Comparison of ENCODE assay signal across 20 cellular contexts in the genomic region with DNA sequence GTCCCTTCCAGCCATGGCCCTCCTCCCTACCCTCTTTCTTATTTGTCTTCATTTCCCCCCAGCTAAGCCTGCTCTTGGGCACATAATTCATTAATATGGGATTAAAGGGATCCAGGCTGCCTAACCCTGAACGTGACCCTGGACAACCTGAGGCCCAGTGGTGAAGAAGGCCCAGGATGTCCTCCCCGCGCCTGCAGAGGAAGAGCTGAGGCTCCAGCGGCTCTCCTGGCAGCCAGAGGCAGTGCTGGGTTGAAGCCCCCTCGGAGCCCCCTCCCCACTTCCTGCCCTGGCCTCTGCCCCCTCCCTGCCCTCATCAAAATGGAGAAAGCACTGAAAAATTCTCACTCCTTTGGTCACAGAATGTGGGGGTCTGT.
DNase-seq lines count a peak whose midpoint lies in the region; ATAC-seq and TF ChIP-seq lines count a peak whose summit lies in the region.
"Had no signal": no experiment of that assay in that cellular context is flagged by ENCODE, and none has a peak within 500 bp of the region (broad histone marks: within the 10 kb centered on the region; RNA-seq: fewer than 3 reads in every experiment).

No MANE protein-coding gene starts in this region.

- H3K27ac ChIP-seq in cingulate gyrus (ENCODE audit: low read depth, low read length) = peak overlapping the region; percentile 29
- H3K27ac ChIP-seq: A549; BLaER1 treated with 17β-estradiol and CSF1 and Interleukin-3, amounts not matched to agents 10 nM and 100 nM; RWPE1 had no signal

- ATAC-seq in activated T-helper 17 cell treated with anti-CD3 and anti-CD28 coated beads, Interleukin-2, amount 50 U/mL, for 72 hours (replicated peaks) = no peak
- ATAC-seq: A549, Panc1 had no signal

- DNase-seq in NCI-H82 treated with DMSO at 0.1 percent for 48 hours (lab: John Stamatoyannopoulos, UW; ENCODE audit: unreplicated experiment) = peak; percentile 52
- peak; percentile 44 for DNase-seq in posterior vena cava (ENCODE audit: low spot score)
- DNase-seq in islet precursor cell = no peak
- DNase-seq in GM10266 (ENCODE audit: extremely low spot score) = no peak
- no peak for DNase-seq in NCI-H128 (lab: John Stamatoyannopoulos, UW; ENCODE audit: unreplicated experiment)
- DNase-seq: AML-193; CD4-positive, alpha-beta T cell; KG1; NCI-H1048; NCI-H1436; NCI-H187; NCI-H774; SHP77 had no signal

- intact Hi-C loops in posterior vena cava (cut with DNase I) = no loop called here

- peaks cover 8% of the 10 kb centered on the region for H3K27me3 Mint-ChIP-seq in activated T-helper 17 cell treated with anti-CD3 and anti-CD28 coated beads, Interleukin-2, amount 50 U/mL, for 72 hours

- peaks cover 23% of the 10 kb centered on the region for H3K4me1 Mint-ChIP-seq in activated T-helper 17 cell treated with anti-CD3 and anti-CD28 coated beads, Interleukin-2, amount 50 U/mL, for 72 hours

- TF ChIP-seq CTCF in GM10266 (IDR thresholded peaks at IDR 0.05; ENCODE audit: control insufficient read depth, insufficient read depth, low read depth, missing control alignments) = no peak

- H3K9me3 Mint-ChIP-seq in activated T-helper 17 cell treated with anti-CD3 and anti-CD28 coated beads, Interleukin-2, amount 50 U/mL, for 72 hours = no peaks in the 10 kb centered on the region
- H3K9me3 Mint-ChIP-seq: CD4-positive, alpha-beta T cell; HFFc6 had no signal

- no peaks in the 10 kb centered on the region for H3K36me3 Mint-ChIP-seq in activated T-helper 17 cell treated with anti-CD3 and anti-CD28 coated beads, Interleukin-2, amount 50 U/mL, for 72 hours (ENCODE audit: low read depth)

- H3K27ac Mint-ChIP-seq in activated T-helper 17 cell treated with anti-CD3 and anti-CD28 coated beads, Interleukin-2, amount 50 U/mL, for 72 hours = peak overlapping the region; percentile 11
- H3K27ac Mint-ChIP-seq: CD4-positive, alpha-beta T cell; HFFc6 had no signal

- no peak overlapping the region for H3K4me3 Mint-ChIP-seq in activated T-helper 17 cell treated with anti-CD3 and anti-CD28 coated beads, Interleukin-2, amount 50 U/mL, for 72 hours
- H3K4me3 Mint-ChIP-seq: CD4-positive, alpha-beta T cell; HFFc6 had no signal

Comparison
In these comparisons a context has a peak if more than half of its experiments do, and no peak if none do; other contexts are left out.
1. DNase-seq: peak in NCI-H82 treated with DMSO at 0.1 percent for 48 hours (single experiment) and posterior vena cava (single experiment); none in islet precursor cell (single experiment), GM10266 (single experiment) and NCI-H128 (single experiment).